Comparison of ENCODE assay signal across 19 cellular contexts in the genomic region with DNA sequence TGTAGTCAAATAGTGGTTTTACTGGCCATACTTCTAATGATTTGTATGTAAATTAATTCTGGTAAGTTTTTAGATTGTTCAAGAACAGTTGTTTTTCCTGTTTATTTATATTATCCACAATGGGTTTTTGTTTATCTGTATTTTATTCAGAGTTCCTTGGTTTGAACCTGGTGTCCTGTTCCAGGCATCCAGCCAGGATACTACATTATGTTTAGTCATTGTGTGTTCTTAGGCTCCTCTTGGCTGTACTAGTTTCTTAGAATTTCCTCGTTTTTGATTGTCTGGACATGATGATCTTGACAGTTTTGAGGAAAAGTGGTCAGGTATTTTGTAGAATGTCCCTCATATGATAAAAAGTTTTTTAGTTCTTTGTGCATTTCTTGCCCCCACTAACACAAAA. TPM values are rescaled to one million over a fixed set of nuclear protein-coding genes. Genes with fewer than 3 reads are reported as not detected.
DNase-seq lines count a peak whose midpoint lies in the region; ATAC-seq and TF ChIP-seq lines count a peak whose summit lies in the region.
"Had no signal": no experiment of that assay in that cellular context is flagged by ENCODE, and none has a peak within 500 bp of the region (broad histone marks: within the 10 kb centered on the region; RNA-seq: fewer than 3 reads in every experiment).

No MANE protein-coding gene starts in this region.

- H3K4me1 ChIP-seq in PC-3 (ENCODE audit: insufficient read depth, low read length) = peaks cover 23% of the 10 kb centered on the region
- H3K4me1 ChIP-seq in neuronal stem cell (ENCODE audit: control insufficient read depth in 2 of 2, insufficient read depth in 1 of 2, low read depth in 1 of 2, low read length in 2 of 2) = no peaks in the 10 kb centered on the region

- H2AK5ac ChIP-seq in neuronal stem cell (ENCODE audit: low read depth, low read length) = no peak overlapping the region

- no peak overlapping the region for H2BK12ac ChIP-seq in neuronal stem cell (ENCODE audit: low read length)

- no peak overlapping the region for H3K27ac ChIP-seq in PC-3 (ENCODE audit: low read length)
- H3K27ac ChIP-seq in epithelial cell of prostate = peak overlapping the region; percentile 44
- no peak overlapping the region for H3K27ac ChIP-seq in neuronal stem cell (replicated peaks; ENCODE audit: low read length)
- H3K27ac ChIP-seq in coronary artery = no peak overlapping the region
- H3K27ac ChIP-seq: PC-9, SJCRH30 had no signal

- no peaks in the 10 kb centered on the region for H3K79me2 ChIP-seq in PC-3 (ENCODE audit: low read length)

- H4K91ac ChIP-seq in neuronal stem cell (ENCODE audit: low read depth, low read length, poor library complexity) = no peak overlapping the region

- no peak overlapping the region for H3K4ac ChIP-seq in neuronal stem cell (ENCODE audit: low read length)

- no TSS peak for BruUV-seq in Calu3 (replicated peaks; lab: Mats Ljungman, UMichigan)
- BruUV-seq in PC-3 (replicated peaks; lab: Mats Ljungman, UMichigan) = no TSS peak

- peaks cover 13% of the 10 kb centered on the region for H3K36me3 Mint-ChIP-seq in Calu3 (ENCODE audit: insufficient read depth, unreplicated experiment)
- H3K36me3 Mint-ChIP-seq in activated naive CD4-positive, alpha-beta T cell treated with anti-CD3 and anti-CD28 coated beads, Interleukin-2, amount 10 ng/mL, durations not matched to agents 7 days and 5 days = no peaks in the 10 kb centered on the region

- H3K23ac ChIP-seq in neuronal stem cell (ENCODE audit: low read depth, low read length, poor library complexity) = no peak overlapping the region

- peaks cover 45% of the 10 kb centered on the region for H3K4me1 Mint-ChIP-seq in Calu3 (ENCODE audit: low read depth, unreplicated experiment)
- no peaks in the 10 kb centered on the region for H3K4me1 Mint-ChIP-seq in activated naive CD4-positive, alpha-beta T cell treated with anti-CD3 and anti-CD28 coated beads, Interleukin-2, amount 10 ng/mL, durations not matched to agents 7 days and 5 days

- H3K14ac ChIP-seq in neuronal stem cell (ENCODE audit: low read length) = no peak overlapping the region

- H3K9me3 Mint-ChIP-seq in Calu3 (ENCODE audit: low read depth, unreplicated experiment) = no peaks in the 10 kb centered on the region
- H3K9me3 Mint-ChIP-seq in activated naive CD4-positive, alpha-beta T cell treated with anti-CD3 and anti-CD28 coated beads, Interleukin-2, amount 10 ng/mL, durations not matched to agents 7 days and 5 days = no peaks in the 10 kb centered on the region

- H2BK5ac ChIP-seq in neuronal stem cell (ENCODE audit: low read length) = no peak overlapping the region

- H3K9me3 ChIP-seq in PC-3 (ENCODE audit: low read length) = no peaks in the 10 kb centered on the region
- peaks cover under 1 to 2% of the 10 kb centered on the region in 2 donors for H3K9me3 ChIP-seq in neuronal stem cell (replicated peaks in 1 of 2; ENCODE audit: control insufficient read depth in 2 of 2, insufficient read depth in 1 of 2, low read depth in 1 of 2, low read length in 2 of 2)

- no peak overlapping the region for H3K4me2 ChIP-seq in PC-3 (ENCODE audit: low read length)
- H3K4me2 ChIP-seq in neuronal stem cell (ENCODE audit: insufficient read depth, low read length, poor library complexity, severe bottlenecking) = no peak overlapping the region
- H3K4me2 ChIP-seq: PC-9 had no signal

- H4K8ac ChIP-seq in neuronal stem cell (ENCODE audit: low read depth, low read length) = no peak overlapping the region

- H3K79me1 ChIP-seq in neuronal stem cell (ENCODE audit: low read depth, low read length) = no peaks in the 10 kb centered on the region

- TF ChIP-seq CTCF in Calu3 (IDR thresholded peaks at IDR 0.05; ENCODE audit: unreplicated experiment) (no peak), PC-3 (conservative IDR thresholded peaks at IDR 0.05; ENCODE audit: low read depth, low read length) (no peak), coronary artery (IDR thresholded peaks at IDR 0.05) (no peak)

- H3K9ac ChIP-seq in PC-3 (ENCODE audit: low read length) = no peak overlapping the region
- H3K9ac ChIP-seq in neuronal stem cell (ENCODE audit: low read depth, low read length, poor library complexity) = no peak overlapping the region

- no peak overlapping the region for H3K18ac ChIP-seq in neuronal stem cell (ENCODE audit: low read length)

- POLR2A ChIA-PET in PC-3 (lab: Charles Lee; ENCODE audit: unreplicated experiment) = no interaction called here

- no peaks in the 10 kb centered on the region for H3K36me3 ChIP-seq in PC-3 (ENCODE audit: low read depth, low read length)
- H3K36me3 ChIP-seq in neuronal stem cell (replicated peaks in 1 of 2; ENCODE audit: control insufficient read depth in 2 of 2, insufficient read depth in 2 of 2, low read length in 2 of 2) = peaks cover under 1 to 19% of the 10 kb centered on the region in 2 donors

- CTCF ChIA-PET in Calu3 (lab: Charles Lee) (no interaction called here), PC-3 (lab: Charles Lee) (no interaction called here)
- CTCF ChIA-PET in activated naive CD4-positive, alpha-beta T cell treated with anti-CD3 and anti-CD28 coated beads, Interleukin-2, amount 10 ng/mL, durations not matched to agents 7 days and 5 days (lab: Charles Lee) = no interaction called here

- no peak overlapping the region for H3K4me3 Mint-ChIP-seq in Calu3 (ENCODE audit: low read depth, unreplicated experiment)
- no peak overlapping the region for H3K4me3 Mint-ChIP-seq in activated naive CD4-positive, alpha-beta T cell treated with anti-CD3 and anti-CD28 coated beads, Interleukin-2, amount 10 ng/mL, durations not matched to agents 7 days and 5 days

- no peaks in the 10 kb centered on the region for H3K27me3 ChIP-seq in PC-3 (ENCODE audit: low read length)
- no peaks in the 10 kb centered on the region for H3K27me3 ChIP-seq in neuronal stem cell (ENCODE audit: control insufficient read depth in 3 of 3, insufficient read depth in 3 of 3, low read depth in 1 of 3, low read length in 3 of 3)
- H3K27me3 ChIP-seq: SJCRH30 had no signal

- no peak overlapping the region for H2BK120ac ChIP-seq in neuronal stem cell (ENCODE audit: low read depth, low read length)

- H3K9me2 ChIP-seq in PC-3 (replicated peaks; ENCODE audit: low read length) = no peaks in the 10 kb centered on the region

- DNase-seq in Calu3 = no peak
- DNase-seq in PC-3 = peak; percentile 51
- DNase-seq in epithelial cell of prostate (ENCODE audit: low read depth, low spot score) = no peak
- peak; percentile 74 for DNase-seq in iris pigment epithelial cell (ENCODE audit: low read depth)
- no peak for DNase-seq in activated naive CD4-positive, alpha-beta T cell treated with anti-CD3 and anti-CD28 coated beads, Interleukin-2, amount 10 ng/mL, durations not matched to agents 7 days and 5 days
- DNase-seq in neuronal stem cell (ENCODE audit: low spot score) = no peak
- no peak for DNase-seq in coronary artery (ENCODE audit: low spot score)
- DNase-seq: ACHN, COR-L47, DMS53, KBM-7, NCI-H1436 treated with DMSO at 0.1 percent for 48 hours, NCI-H2081 treated with DMSO at 0.1 percent for 48 hours, NCI-H510A treated with DMSO at 0.1 percent for 48 hours, NCI-H82, PC-9, SJCRH30 had no signal

- H3K4me3 ChIP-seq in PC-3 (ENCODE audit: low read length) (no peak overlapping the region), neuronal stem cell (ENCODE audit: low read length in 2 of 2) (no peak overlapping the region), coronary artery (no peak overlapping the region)
- H3K4me3 ChIP-seq: PC-9, SJCRH30 had no signal

- intact Hi-C loops in Calu3 (cut with micrococcal nuclease; ENCODE audit: unreplicated experiment) (no loop called here), PC-3 (cut with micrococcal nuclease) (no loop called here)

- no peak overlapping the region for H2BK15ac ChIP-seq in neuronal stem cell (ENCODE audit: low read length)

- WGBS in neuronal stem cell (ENCODE audit: extremely low coverage in 2 of 2, insufficient read length in 2 of 2, insufficient replicate concordance in 1 of 2), 2 donors = no CpG with 5 or more reads among the region's 1 CpG

- H4K20me1 ChIP-seq in PC-3 (ENCODE audit: low read length) = no peaks in the 10 kb centered on the region

- H3F3A ChIP-seq in PC-3 (ENCODE audit: low read length, unreplicated experiment) = no peaks in the 10 kb centered on the region

- H2AFZ ChIP-seq in PC-3 (ENCODE audit: low read length) (no peak overlapping the region), neuronal stem cell (ENCODE audit: low read length) (no peak overlapping the region)
- H2AFZ ChIP-seq: PC-9 had no signal

- peak; percentile 69 for ATAC-seq in PC-3
- ATAC-seq in HG03135 (IDR thresholded peaks at IDR 0.05; ENCODE audit: unreplicated experiment) = no peak
- ATAC-seq: HCT116 had no signal

- H3K27me3 Mint-ChIP-seq in Calu3 (ENCODE audit: unreplicated experiment) = no peaks in the 10 kb centered on the region
- H3K27me3 Mint-ChIP-seq in activated naive CD4-positive, alpha-beta T cell treated with anti-CD3 and anti-CD28 coated beads, Interleukin-2, amount 10 ng/mL, durations not matched to agents 7 days and 5 days = no peaks in the 10 kb centered on the region

- peak overlapping the region; percentile 24 for H3K27ac Mint-ChIP-seq in Calu3 (ENCODE audit: unreplicated experiment)
- H3K27ac Mint-ChIP-seq in activated naive CD4-positive, alpha-beta T cell treated with anti-CD3 and anti-CD28 coated beads, Interleukin-2, amount 10 ng/mL, durations not matched to agents 7 days and 5 days = no peak overlapping the region

RNA-seq across cellular contexts. Expression of a gene that starts 7.8 kb away (rescaled TPM):
- total RNA-seq in Calu3 (2022) (9.8 and 11.4 TPM in 2 replicates), PC-3 (2014; rRNA removed) (4.2 and 5.4 TPM in 2 replicates)
- 8.4 TPM for polyA plus RNA-seq in neuronal stem cell (2013, experiment 1 of 2)
- polyA plus RNA-seq in neuronal stem cell (2013, experiment 2 of 2) = 8.5 TPM

Comparison
In these comparisons a context has a peak if more than half of its experiments do, and no peak if none do; other contexts are left out.
1. DNase-seq: peak in PC-3 (single experiment) and iris pigment epithelial cell (single experiment); none in Calu3 (single experiment), epithelial cell of prostate (single experiment), activated naive CD4-positive, alpha-beta T cell treated with anti-CD3 and anti-CD28 coated beads, Interleukin-2, amount 10 ng/mL, durations not matched to agents 7 days and 5 days (single experiment), neuronal stem cell (single experiment) and coronary artery (single experiment).